27 cellular contexts compared by ENCODE assay signal in the genomic region with DNA sequence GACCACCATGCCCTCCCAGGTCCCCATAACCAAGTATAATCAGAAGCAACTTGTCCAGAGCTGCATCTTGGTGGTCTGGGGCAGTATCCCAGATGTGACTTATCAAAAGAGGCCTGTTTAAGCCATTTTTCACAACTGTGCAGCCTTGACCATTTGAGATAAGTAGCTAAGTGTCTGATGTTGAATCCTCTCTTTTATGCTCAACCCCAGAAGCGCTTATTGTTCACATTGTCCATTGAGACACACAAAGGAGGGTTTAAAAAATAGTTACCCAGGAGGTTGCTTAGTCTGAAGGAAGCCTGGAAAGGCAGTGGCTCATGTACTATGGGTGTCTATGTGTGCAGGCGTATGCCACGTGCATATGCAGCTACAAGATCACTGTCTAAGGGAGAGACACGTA. TPM values are rescaled to one million over a fixed set of nuclear protein-coding genes. Genes with fewer than 3 reads are reported as not detected.
DNase-seq lines count a peak whose midpoint lies in the region; ATAC-seq and TF ChIP-seq lines count a peak whose summit lies in the region.
"Had no signal": no experiment of that assay in that cellular context is flagged by ENCODE, and none has a peak within 500 bp of the region (broad histone marks: within the 10 kb centered on the region; RNA-seq: fewer than 3 reads in every experiment).

No MANE protein-coding gene starts in this region.

- H3K27ac ChIP-seq in SJSA1 (peak overlapping the region; percentile 67), cingulate gyrus (ENCODE audit: low read depth, low read length) (peak overlapping the region; percentile 62), lower lobe of right lung (no peak overlapping the region)
- H3K27ac ChIP-seq: BLaER1 treated with 17β-estradiol and CSF1 and Interleukin-3, amounts not matched to agents 10 nM and 100 nM had no signal

- no peak for ATAC-seq in lower lobe of right lung
- ATAC-seq: GM12878, K562 had no signal

- no peaks in the 10 kb centered on the region for H3K27me3 ChIP-seq in SJSA1 (replicated peaks)
- H3K27me3 ChIP-seq in lower lobe of right lung (ENCODE audit: low read depth): no peaks in the 10 kb centered on the region
- H3K27me3 ChIP-seq: BLaER1 treated with 17β-estradiol and CSF1 and Interleukin-3, amounts not matched to agents 10 nM and 100 nM had no signal

- no peaks in the 10 kb centered on the region for H3K36me3 ChIP-seq in SJSA1
- no peaks in the 10 kb centered on the region for H3K36me3 ChIP-seq in lower lobe of right lung
- H3K36me3 ChIP-seq: BLaER1 treated with 17β-estradiol and CSF1 and Interleukin-3, amounts not matched to agents 10 nM and 100 nM; HAP-1 had no signal

- DNase-seq in SJSA1 (ENCODE audit: low read depth in 1 of 2, low spot score in 2 of 2): no peak
- DNase-seq in medulla oblongata (ENCODE audit: extremely low spot score): peak; percentile 73
- peak; percentile 38 for DNase-seq in putamen (ENCODE audit: low spot score)
- DNase-seq in cerebellar nuclear complex (lab: John Stamatoyannopoulos, UW): no peak
- DNase-seq in DMS53 treated with DMSO at 0.1 percent for 48 hours (lab: John Stamatoyannopoulos, UW; ENCODE audit: unreplicated experiment): no peak
- DNase-seq in kidney tubule cell (ENCODE audit: low spot score): no peak
- no peak for DNase-seq in lower lobe of right lung
- DNase-seq: CD4-positive, alpha-beta T cell; COR-L47; DMS53; GOT3; HFFc6; Kasumi-1; MV-4-11; NCI-H1105; NCI-H1436 treated with DMSO at 0.1 percent for 48 hours; NCI-H187 treated with DMSO at 0.1 percent for 48 hours; NCI-H2107; NCI-H524; NCI-H774; SIG-M5 had no signal

- no peak for TF ChIP-seq CTCF in lower lobe of right lung (IDR thresholded peaks at IDR 0.05)

- peaks cover 38% of the 10 kb centered on the region for H3K4me1 ChIP-seq in SJSA1 (replicated peaks)
- H3K4me1 ChIP-seq in lower lobe of right lung: no peaks in the 10 kb centered on the region
- H3K4me1 ChIP-seq: HAP-1 had no signal

- H3K9me3 ChIP-seq in SJSA1 (replicated peaks) (no peaks in the 10 kb centered on the region), lower lobe of right lung (no peaks in the 10 kb centered on the region)
- H3K9me3 ChIP-seq: BLaER1 treated with 17β-estradiol and CSF1 and Interleukin-3, amounts not matched to agents 10 nM and 100 nM; HAP-1 had no signal

- H3K4me3 ChIP-seq in SJSA1: no peak overlapping the region
- no peak overlapping the region for H3K4me3 ChIP-seq in lower lobe of right lung
- H3K4me3 ChIP-seq: BLaER1 treated with 17β-estradiol and CSF1 and Interleukin-3, amounts not matched to agents 10 nM and 100 nM; GM12878; HAP-1; K562 had no signal

- intact Hi-C loops in lower lobe of right lung (cut with DNase I): no loop called here

RNA-seq across cellular contexts. Expression of gene ENPP6, which starts 27.0 kb away (rescaled TPM):
- not detected in 2 replicates for total RNA-seq in SJSA1 (2014; rRNA removed; shearing (Covaris generic))
- 0.74 TPM for total RNA-seq in lower lobe of right lung
- total RNA-seq: CD4-positive, alpha-beta T cell; HFFc6; M059J had no signal

Comparison
In these comparisons a context has a peak if more than half of its experiments do, and no peak if none do; other contexts are left out.
1. DNase-seq: peak in medulla oblongata (single experiment) and putamen (single experiment); none in SJSA1 (0 of 2), cerebellar nuclear complex (0 of 2), DMS53 treated with DMSO at 0.1 percent for 48 hours (single experiment), kidney tubule cell (single experiment) and lower lobe of right lung (single experiment).